19 cellular contexts compared by ENCODE assay signal in the genomic region with DNA sequence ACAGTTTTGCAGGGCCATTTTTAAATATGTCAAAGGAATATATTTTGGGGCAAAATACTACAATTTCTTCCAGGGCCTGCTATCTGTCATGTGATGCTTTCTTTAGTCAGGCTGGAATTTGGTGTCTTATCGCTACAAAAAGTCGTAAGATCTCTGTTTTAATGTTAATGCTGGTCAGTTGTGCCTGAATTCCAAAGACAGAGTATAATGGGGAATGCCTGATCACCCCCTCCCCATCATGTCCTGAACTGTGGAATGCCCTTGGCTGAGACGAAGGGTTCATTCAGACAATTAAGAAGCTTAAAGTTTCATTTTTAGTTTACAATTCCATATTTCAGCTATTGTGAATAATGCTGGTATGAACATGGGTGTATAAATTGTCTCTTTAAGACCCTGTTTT.
DNase-seq lines count a peak whose midpoint lies in the region; ATAC-seq, FAIRE-seq and TF ChIP-seq lines count a peak whose summit lies in the region.
"Had no signal": no experiment of that assay in that cellular context is flagged by ENCODE, and none has a peak within 500 bp of the region (broad histone marks: within the 10 kb centered on the region; RNA-seq: fewer than 3 reads in every experiment).

No MANE protein-coding gene starts in this region.

- no peaks in the 10 kb centered on the region for H3K36me3 ChIP-seq in HUES64 (ENCODE audit: insufficient read depth, low read length)
- H3K36me3 ChIP-seq in K562 (ENCODE audit: control insufficient read depth, insufficient read depth, low read length), result no peaks in the 10 kb centered on the region
- no peaks in the 10 kb centered on the region for H3K36me3 ChIP-seq in iPS-20b (ENCODE audit: insufficient read depth, low read depth, low read length)
- no peaks in the 10 kb centered on the region for H3K36me3 ChIP-seq in breast epithelium

- BruUV-seq in K562 (replicated peaks; lab: Mats Ljungman, UMichigan), result no TSS peak

- H3K4me1 ChIP-seq in HUES64 (ENCODE audit: insufficient read depth, low read length) (peaks cover 12% of the 10 kb centered on the region), K562 (replicated peaks in 1 of 2; ENCODE audit: control insufficient read depth in 2 of 2, insufficient read depth in 2 of 2, low read length in 2 of 2) (no peaks in the 10 kb centered on the region), iPS-20b (ENCODE audit: insufficient read depth, low read length) (peaks cover 9% of the 10 kb centered on the region), breast epithelium (no peaks in the 10 kb centered on the region)
- H3K4me1 ChIP-seq: A549, Caco-2 had no signal

- in situ Hi-C loops in K562 (cut with MboI), result no loop called here

- H3K79me2 ChIP-seq in K562 (ENCODE audit: control insufficient read depth, insufficient read depth, low read length), result no peaks in the 10 kb centered on the region

- no peak overlapping the region for H2AFZ ChIP-seq in K562 (ENCODE audit: low read depth, low read length)
- H2AFZ ChIP-seq: GM23248 had no signal

- ATAC-seq in K562, result no peak
- ATAC-seq: A549 had no signal

- H3K27ac ChIP-seq in HUES64 (ENCODE audit: low read depth, low read length), result peak overlapping the region; percentile 71; the same call in 1 of the 2 replicates
- H3K27ac ChIP-seq in K562 (ENCODE audit: extremely low read depth, low read depth, low read length), result no peak overlapping the region
- H3K27ac ChIP-seq in iPS-20b (ENCODE audit: low read length), result no peak overlapping the region
- H3K27ac ChIP-seq in breast epithelium, result no peak overlapping the region
- H3K27ac ChIP-seq: 22Rv1, A549, C4-2B, GM23248 had no signal

- TF ChIP-seq POLR2A in K562 (conservative IDR thresholded peaks at IDR 0.05), result no peak
- no peak for TF ChIP-seq POLR2A in breast epithelium (IDR thresholded peaks at IDR 0.05)
- no peak for TF ChIP-seq POLR2A in erythroblast (IDR thresholded peaks at IDR 0.05; ENCODE audit: low read length)

- H3K9me3 ChIP-seq in HUES64 (ENCODE audit: insufficient read depth, low read depth, low read length) (no peaks in the 10 kb centered on the region), K562 (replicated peaks; ENCODE audit: control insufficient read depth, insufficient read depth, low read depth, low read length) (no peaks in the 10 kb centered on the region), iPS-20b (ENCODE audit: insufficient read depth, low read depth, low read length) (no peaks in the 10 kb centered on the region), breast epithelium (no peaks in the 10 kb centered on the region)
- H3K9me3 ChIP-seq: A549, Caco-2 had no signal

- H3K4me3 ChIP-seq in HUES64 (ENCODE audit: low read length), result no peak overlapping the region
- no peak overlapping the region for H3K4me3 ChIP-seq in K562
- peak overlapping the region; percentile 29 for H3K4me3 ChIP-seq in iPS-20b (ENCODE audit: low read length)
- H3K4me3 ChIP-seq in breast epithelium, result no peak overlapping the region
- H3K4me3 ChIP-seq: A549, GM23248 had no signal

- no peak for TF ChIP-seq EP300 in K562 (IDR thresholded peaks at IDR 0.05; ENCODE audit: low read length)

- H3K4me2 ChIP-seq in K562 (ENCODE audit: insufficient read depth, low read length), result no peak overlapping the region
- H3K4me2 ChIP-seq: A549 had no signal

- H3K27me3 ChIP-seq in HUES64 (ENCODE audit: insufficient read depth, low read length) (no peaks in the 10 kb centered on the region), K562 (ENCODE audit: control insufficient read depth in 2 of 2, insufficient read depth in 2 of 2, low read length in 2 of 2) (no peaks in the 10 kb centered on the region), iPS-20b (ENCODE audit: insufficient read depth, low read length) (no peaks in the 10 kb centered on the region), breast epithelium (no peaks in the 10 kb centered on the region)

- CTCF ChIA-PET in K562 (lab: Yijun Ruan, JAX; ENCODE audit: low intra/inter-chr PET ratio), result no interaction called here

- WGBS in HUES64, result 46% methylated on average over 2 of the region's 3 CpGs
- WGBS in K562 (ENCODE audit: insufficient coverage, low coverage, missing lambda C conversion rate), result 81% methylated on average over 3 of the region's 3 CpGs

- POLR2A ChIA-PET in K562 (lab: Yijun Ruan, JAX), result no interaction called here

- FAIRE-seq in GM18507 (lab: Jason Lieb, UNC) (peak; percentile 24), K562 (lab: Jason Lieb, UNC) (no peak)
- FAIRE-seq: A549, D721Med, G401.6, GM12891, GM19239 had no signal

- intact Hi-C loops in K562 (cut with micrococcal nuclease) (no loop called here), breast epithelium (cut with DNase I; ENCODE audit: low total_unique reads) (no loop called here)

- TF ChIP-seq CTCF in K562 (IDR thresholded peaks at IDR 0.05 in 2 of 3, conservative IDR thresholded peaks at IDR 0.05 in 1 of 3; ENCODE audit: insufficient read depth in 2 of 3, low read depth in 1 of 3, low read length in 3 of 3) (no peak), breast epithelium (IDR thresholded peaks at IDR 0.05) (no peak)

- no peaks in the 10 kb centered on the region for H4K20me1 ChIP-seq in K562 (replicated peaks; ENCODE audit: control insufficient read depth, insufficient read depth, low read length)

- no peak overlapping the region for H3K9ac ChIP-seq in HUES64 (ENCODE audit: low read depth, low read length)
- H3K9ac ChIP-seq in K562 (ENCODE audit: insufficient read depth in 1 of 2, low read depth in 2 of 2, low read length in 2 of 2), result no peak overlapping the region
- no peak overlapping the region for H3K9ac ChIP-seq in iPS-20b (ENCODE audit: low read depth, low read length)
- H3K9ac ChIP-seq: GM23248 had no signal

- H3K9me1 ChIP-seq in K562 (ENCODE audit: control insufficient read depth, insufficient read depth, low read length), result no peaks in the 10 kb centered on the region

- TF ChIP-seq RAD21 in K562 (CRISPR knock-in tag; conservative IDR thresholded peaks at IDR 0.05 in 1 of 2, IDR thresholded peaks at IDR 0.05 in 1 of 2), result no peak

- DNase-seq in GM18507 (ENCODE audit: extremely low spot score, insufficient read length, low read depth) (no peak), K562 (ENCODE audit: extremely low read depth in 1 of 4, low spot score in 3 of 4) (no peak), NCI-H510A (lab: John Stamatoyannopoulos, UW) (no peak), breast epithelium (ENCODE audit: low spot score in 2 of 2) (no peak), erythroblast (lab: John Stamatoyannopoulos, UW) (no peak)
- DNase-seq: AML-193; Caco-2; CD4-positive, alpha-beta T cell; GM23248; H7 had no signal

TF ChIP-seq in K562, 482 proteins besides CTCF, POLR2A, EP300 and RAD21:
- TF ChIP-seq, protein P1, sequence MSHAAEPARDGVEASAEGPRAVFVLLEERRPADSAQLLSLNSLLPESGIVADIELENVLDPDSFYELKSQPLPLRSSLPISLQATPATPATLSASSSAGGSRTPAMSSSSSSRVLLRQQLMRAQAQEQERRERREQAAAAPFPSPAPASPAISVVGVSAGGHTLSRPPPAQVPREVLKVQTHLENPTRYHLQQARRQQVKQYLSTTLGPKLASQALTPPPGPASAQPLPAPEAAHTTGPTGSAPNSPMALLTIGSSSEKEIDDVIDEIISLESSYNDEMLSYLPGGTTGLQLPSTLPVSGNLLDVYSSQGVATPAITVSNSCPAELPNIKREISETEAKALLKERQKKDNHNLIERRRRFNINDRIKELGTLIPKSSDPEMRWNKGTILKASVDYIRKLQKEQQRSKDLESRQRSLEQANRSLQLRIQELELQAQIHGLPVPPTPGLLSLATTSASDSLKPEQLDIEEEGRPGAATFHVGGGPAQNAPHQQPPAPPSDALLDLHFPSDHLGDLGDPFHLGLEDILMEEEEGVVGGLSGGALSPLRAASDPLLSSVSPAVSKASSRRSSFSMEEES (CRISPR knock-in tag; IDR thresholded peaks at IDR 0.05), result peak; percentile 35; the same call in 1 of the 2 replicates
- TF ChIP-seq MITF (IDR thresholded peaks at IDR 0.05), result no peak
